13 cellular contexts compared by ENCODE assay signal in the genomic region with DNA sequence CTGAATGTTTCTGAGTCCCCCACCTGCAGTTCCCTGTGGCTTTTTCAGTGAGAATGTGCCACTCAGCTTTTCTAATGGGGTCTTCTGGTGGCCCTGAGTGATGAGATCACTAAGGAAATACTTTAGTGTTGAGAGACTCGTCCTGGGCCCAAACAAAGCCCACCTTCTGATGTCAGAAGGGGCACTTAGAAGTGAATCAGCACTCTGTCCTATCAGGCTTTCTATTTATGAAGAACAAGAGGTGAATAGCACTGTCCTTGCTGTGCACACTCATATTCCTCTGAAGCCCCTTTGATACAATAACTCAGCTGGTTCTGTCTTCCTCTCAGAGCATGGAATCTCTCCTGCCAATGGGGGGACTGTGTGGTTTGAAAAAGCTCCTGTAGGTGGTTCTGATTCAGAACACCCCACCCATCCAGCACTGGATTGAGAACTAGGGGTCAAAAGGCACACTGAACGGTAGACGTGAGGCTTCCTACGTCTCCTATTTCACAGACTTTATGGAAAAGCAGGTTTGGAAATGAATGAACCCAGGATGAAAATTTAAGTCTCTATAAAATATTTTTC.
DNase-seq lines count a peak whose midpoint lies in the region; ATAC-seq and TF ChIP-seq lines count a peak whose summit lies in the region.
"Had no signal": no experiment of that assay in that cellular context is flagged by ENCODE, and none has a peak within 500 bp of the region (broad histone marks: within the 10 kb centered on the region; RNA-seq: fewer than 3 reads in every experiment).

No MANE protein-coding gene starts in this region.

- no peak overlapping the region for H2BK15ac ChIP-seq in IMR-90 (ENCODE audit: low read depth, low read length)

- H2AFZ ChIP-seq in IMR-90 (replicated peaks; ENCODE audit: low read length, poor library complexity) = peak overlapping the region; percentile 24
- H2AFZ ChIP-seq in trophoblast cell (ENCODE audit: insufficient read depth, low read length, poor library complexity) = no peak overlapping the region

- no peak overlapping the region for H2AK9ac ChIP-seq in IMR-90 (replicated peaks; ENCODE audit: low read depth, low read length, poor library complexity)

- no peak overlapping the region for H4K5ac ChIP-seq in IMR-90 (ENCODE audit: low read depth, low read length)

- H2BK12ac ChIP-seq in trophoblast cell (ENCODE audit: low read length) = peak overlapping the region; percentile 77

- H3K4me2 ChIP-seq in IMR-90 (ENCODE audit: low read depth, low read length) = no peak overlapping the region
- no peak overlapping the region for H3K4me2 ChIP-seq in trophoblast cell (ENCODE audit: low read length)
- H3K4me2 ChIP-seq: smooth muscle cell had no signal

- H3K4me1 ChIP-seq in IMR-90 (ENCODE audit: control insufficient read depth, insufficient read depth, low read length) (peaks cover 3% of the 10 kb centered on the region; the same call in 1 of the 2 replicates), trophoblast cell (ENCODE audit: control insufficient read depth in 1 of 2, insufficient read depth in 2 of 2, low read length in 2 of 2) (peaks cover 8 to 12% of the 10 kb centered on the region in 2 experiments)
- H3K4me1 ChIP-seq: SJSA1 had no signal

- peaks cover 3% of the 10 kb centered on the region for H3K79me2 ChIP-seq in trophoblast cell (ENCODE audit: control insufficient read depth, insufficient read depth, low read length, poor library complexity)

- POLR2A ChIA-PET in IMR-90 (lab: Charles Lee; ENCODE audit: unreplicated experiment) = no interaction called here

- no peaks in the 10 kb centered on the region for H3K36me3 Mint-ChIP-seq in activated CD4-positive, alpha-beta T cell treated with anti-CD3 and anti-CD28 coated beads, Interleukin-2, amount 10 ng/mL, durations not matched to agents 24 days and 14 days (ENCODE audit: low read depth)
- H3K36me3 Mint-ChIP-seq in activated naive CD8-positive, alpha-beta T cell treated with anti-CD3 and anti-CD28 coated beads, Interleukin-2, amount 50 U/mL, for 24 hours (ENCODE audit: low read depth) = no peaks in the 10 kb centered on the region

- H3K4me1 Mint-ChIP-seq in activated CD4-positive, alpha-beta T cell treated with anti-CD3 and anti-CD28 coated beads, Interleukin-2, amount 10 ng/mL, durations not matched to agents 24 days and 14 days = peaks cover 24% of the 10 kb centered on the region
- H3K4me1 Mint-ChIP-seq in activated naive CD8-positive, alpha-beta T cell treated with anti-CD3 and anti-CD28 coated beads, Interleukin-2, amount 50 U/mL, for 24 hours = peaks cover 41% of the 10 kb centered on the region

- H3K4me3 ChIP-seq in IMR-90 (ENCODE audit: insufficient read depth, low read depth, low read length) (no peak overlapping the region), trophoblast cell (ENCODE audit: low read depth, low read length) (no peak overlapping the region)
- H3K4me3 ChIP-seq: lung, SJSA1, smooth muscle cell had no signal

- WGBS in IMR-90 (ENCODE audit: extremely low coverage in 2 of 2, insufficient read length in 1 of 2), 2 experiments = no CpG with 5 or more reads among the region's 4 CpGs
- no CpG with 5 or more reads among the region's 4 CpGs for WGBS in trophoblast cell (ENCODE audit: extremely low coverage, insufficient coverage, insufficient read length)

- H3K27ac Mint-ChIP-seq in activated CD4-positive, alpha-beta T cell treated with anti-CD3 and anti-CD28 coated beads, Interleukin-2, amount 10 ng/mL, durations not matched to agents 24 days and 14 days = peak overlapping the region; percentile 63
- H3K27ac Mint-ChIP-seq in activated naive CD8-positive, alpha-beta T cell treated with anti-CD3 and anti-CD28 coated beads, Interleukin-2, amount 50 U/mL, for 24 hours = peak overlapping the region; percentile 86

- no peak for TF ChIP-seq RAD21 in IMR-90 (IDR thresholded peaks at IDR 0.05; ENCODE audit: low read length)

- peak overlapping the region; percentile 45 for H3K4me3 Mint-ChIP-seq in activated CD4-positive, alpha-beta T cell treated with anti-CD3 and anti-CD28 coated beads, Interleukin-2, amount 10 ng/mL, durations not matched to agents 24 days and 14 days
- H3K4me3 Mint-ChIP-seq in activated naive CD8-positive, alpha-beta T cell treated with anti-CD3 and anti-CD28 coated beads, Interleukin-2, amount 50 U/mL, for 24 hours = peak overlapping the region; percentile 58

- H3K27ac ChIP-seq in IMR-90 (ENCODE audit: insufficient read depth, low read length) (no peak overlapping the region), trophoblast cell (ENCODE audit: low read depth, low read length) (peak overlapping the region; percentile 70)
- H3K27ac ChIP-seq: SJSA1 had no signal

- TF ChIP-seq POLR2A in IMR-90 (IDR thresholded peaks at IDR 0.05; ENCODE audit: low read depth, low read length) = no peak

- H3K27me3 Mint-ChIP-seq in activated CD4-positive, alpha-beta T cell treated with anti-CD3 and anti-CD28 coated beads, Interleukin-2, amount 10 ng/mL, durations not matched to agents 24 days and 14 days = peaks cover 4% of the 10 kb centered on the region
- no peaks in the 10 kb centered on the region for H3K27me3 Mint-ChIP-seq in activated naive CD8-positive, alpha-beta T cell treated with anti-CD3 and anti-CD28 coated beads, Interleukin-2, amount 50 U/mL, for 24 hours

- TF ChIP-seq CTCF in IMR-90 (conservative IDR thresholded peaks at IDR 0.05; ENCODE audit: low read depth, low read length) = no peak

- in situ Hi-C loops in IMR-90 (cut with MboI; ENCODE audit: low sequenced_read_pairs) = no loop called here

- H4K20me1 ChIP-seq in IMR-90 (ENCODE audit: insufficient read depth, low read length) = no peaks in the 10 kb centered on the region

- no peaks in the 10 kb centered on the region for H3K36me3 ChIP-seq in IMR-90 (ENCODE audit: control insufficient read depth, insufficient read depth, low read length)
- no peaks in the 10 kb centered on the region for H3K36me3 ChIP-seq in trophoblast cell (ENCODE audit: control insufficient read depth in 1 of 2, insufficient read depth in 2 of 2, low read length in 2 of 2)
- H3K36me3 ChIP-seq: SJSA1 had no signal

- H2BK120ac ChIP-seq in IMR-90 (ENCODE audit: low read depth, low read length) (no peak overlapping the region), trophoblast cell (ENCODE audit: insufficient read depth, low read length, poor library complexity) (peak overlapping the region; percentile 81)

- H3K14ac ChIP-seq in IMR-90 (replicated peaks; ENCODE audit: low read depth, low read length) (no peak overlapping the region), trophoblast cell (ENCODE audit: low read length) (peak overlapping the region; percentile 85)

- H3K9me3 Mint-ChIP-seq in activated CD4-positive, alpha-beta T cell treated with anti-CD3 and anti-CD28 coated beads, Interleukin-2, amount 10 ng/mL, durations not matched to agents 24 days and 14 days = no peaks in the 10 kb centered on the region
- no peaks in the 10 kb centered on the region for H3K9me3 Mint-ChIP-seq in activated naive CD8-positive, alpha-beta T cell treated with anti-CD3 and anti-CD28 coated beads, Interleukin-2, amount 50 U/mL, for 24 hours

- ATAC-seq in IMR-90 (ENCODE audit: low read depth) (no peak), GM18909 (IDR thresholded peaks at IDR 0.05; ENCODE audit: poor library complexity, unreplicated experiment) (no peak)
- ATAC-seq in activated naive CD8-positive, alpha-beta T cell treated with anti-CD3 and anti-CD28 coated beads, Interleukin-2, amount 50 U/mL, for 24 hours = peak; percentile 48

- H2BK5ac ChIP-seq in IMR-90 (ENCODE audit: low read depth, low read length, poor library complexity, severe bottlenecking) (no peak overlapping the region), trophoblast cell (ENCODE audit: low read depth, low read length, poor library complexity) (peak overlapping the region; percentile 76)

- no peak overlapping the region for H3K4ac ChIP-seq in IMR-90 (ENCODE audit: low read depth, low read length)
- H3K4ac ChIP-seq in trophoblast cell (ENCODE audit: low read depth, low read length) = no peak overlapping the region

- no peak overlapping the region for H4K8ac ChIP-seq in IMR-90 (ENCODE audit: low read depth in 2 of 2, low read length in 2 of 2)
- no peak overlapping the region for H4K8ac ChIP-seq in trophoblast cell (ENCODE audit: low read depth, low read length)

- H3K9ac ChIP-seq in IMR-90 (ENCODE audit: low read depth, low read length) (no peak overlapping the region), trophoblast cell (ENCODE audit: low read length) (no peak overlapping the region)

- no peaks in the 10 kb centered on the region for H3K79me1 ChIP-seq in IMR-90 (ENCODE audit: low read depth in 1 of 2, low read length in 2 of 2)
- H3K79me1 ChIP-seq in trophoblast cell (ENCODE audit: low read length) = peaks cover 44% of the 10 kb centered on the region

- DNase-seq in activated CD4-positive, alpha-beta T cell treated with anti-CD3 and anti-CD28 coated beads, Interleukin-2, amount 10 ng/mL, durations not matched to agents 24 days and 14 days = peak; percentile 54
- no peak for DNase-seq in activated CD4-positive, alpha-beta T cell treated with anti-CD3 and anti-CD28 coated beads for 4 hours
- DNase-seq in IMR-90 (no peak), trophoblast cell (no peak), SW 1271 (lab: John Stamatoyannopoulos, UW) (no peak), posterior cingulate gyrus (no peak)
- no peak for DNase-seq in activated naive CD8-positive, alpha-beta T cell treated with anti-CD3 and anti-CD28 coated beads, Interleukin-2, amount 50 U/mL, for 24 hours
- DNase-seq: occipital lobe, substantia nigra had no signal

- dilution Hi-C loops in IMR-90 (cut with HindIII; ENCODE audit: low sequenced_read_pairs, unreplicated experiment) = no loop called here

- no peaks in the 10 kb centered on the region for H3K9me1 ChIP-seq in IMR-90 (ENCODE audit: insufficient read depth, low read length)

- no TSS peak for BruUV-seq in IMR-90 (replicated peaks; lab: Mats Ljungman, UMichigan)

- no peak overlapping the region for H2BK20ac ChIP-seq in IMR-90 (ENCODE audit: low read depth, low read length)

- H3K23ac ChIP-seq in IMR-90 (ENCODE audit: low read depth, low read length) (no peak overlapping the region), trophoblast cell (ENCODE audit: low read length) (no peak overlapping the region)

- no peaks in the 10 kb centered on the region for H3K27me3 ChIP-seq in IMR-90 (ENCODE audit: control insufficient read depth, insufficient read depth, low read length)
- no peaks in the 10 kb centered on the region for H3K27me3 ChIP-seq in trophoblast cell (ENCODE audit: insufficient read depth, low read length)
- H3K27me3 ChIP-seq: SJSA1 had no signal

- no peak overlapping the region for H3K56ac ChIP-seq in IMR-90 (ENCODE audit: extremely low read depth, insufficient read depth, low read length)

- H3K9me3 ChIP-seq in IMR-90 (ENCODE audit: control insufficient read depth, insufficient read depth, low read length) (no peaks in the 10 kb centered on the region), trophoblast cell (ENCODE audit: insufficient read depth, low read depth, low read length) (no peaks in the 10 kb centered on the region)
- H3K9me3 ChIP-seq: SJSA1 had no signal

- H2AK5ac ChIP-seq in IMR-90 (ENCODE audit: low read depth, low read length) (no peak overlapping the region), trophoblast cell (ENCODE audit: low read length) (peak overlapping the region; percentile 15)

- H4K12ac ChIP-seq in trophoblast cell (ENCODE audit: low read depth, low read length) = no peak overlapping the region

- intact Hi-C loops in activated CD4-positive, alpha-beta T cell treated with anti-CD3 and anti-CD28 coated beads, Interleukin-2, amount 10 ng/mL, durations not matched to agents 24 days and 14 days (cut with micrococcal nuclease) = loop anchor here (1.0 to 2.0 kb wide), 3 partner anchors 50 to 341 kb away; no protein-coding TSS in a partner anchor
- intact Hi-C loops in IMR-90 (cut with micrococcal nuclease) = no loop called here
- intact Hi-C loops in posterior cingulate gyrus (cut with DNase I) = no loop called here

- H3K18ac ChIP-seq in IMR-90 (ENCODE audit: low read depth, low read length) = no peak overlapping the region
- H3K18ac ChIP-seq in trophoblast cell (ENCODE audit: low read length) = no peak overlapping the region

- CTCF ChIA-PET in IMR-90 (lab: Yijun Ruan, JAX) = no interaction called here

- H4K91ac ChIP-seq in IMR-90 (ENCODE audit: insufficient read depth, low read depth, low read length) (no peak overlapping the region), trophoblast cell (ENCODE audit: low read depth, low read length) (peak overlapping the region; percentile 67)
